20 cellular contexts compared by ENCODE assay signal in genomic region chr1:208525417-208525816, GRCh38.
"Had no signal": no experiment of that assay in that cellular context is flagged by ENCODE, and none has a peak within 500 bp of the region (broad histone marks: within the 10 kb centered on the region; RNA-seq: fewer than 3 reads in every experiment).

No MANE protein-coding gene starts in this region.

- DNase-seq: activated CD4-positive, alpha-beta T cell treated with anti-CD3 and anti-CD28 coated beads, Interleukin-2, amount 10 ng/mL, durations not matched to agents 24 days and 14 days; activated CD4-positive, CD25-positive, alpha-beta regulatory T cell; activated CD8-positive, alpha-beta memory T cell treated with anti-CD3 and anti-CD28 coated beads, Interleukin-2, amount 50 U/mL, for 4 hours; activated CD8-positive, alpha-beta T cell treated with anti-CD3 and anti-CD28 coated beads, Interleukin-2, amount 10 ng/mL, durations not matched to agents 7 days and 5 days; activated gamma-delta T cell; activated T-cell treated with anti-CD3 and anti-CD28 coated beads, Interleukin-2, amount 50 U/mL, for 72 hours; cortex of kidney; effector CD4-positive, alpha-beta T cell; lower lobe of right lung; midbrain; pancreas; stimulated activated CD4-positive, alpha-beta T cell treated with anti-CD3 and anti-CD28 coated beads, Interleukin-2, amount 100 ng/mL, for 48 hours; stimulated activated naive B cell treated with anti-CD40 and anti-IgM and Interleukin-4, amounts not matched to agents 10 μg/mL and 1 μg/mL and 100 μg/mL, for 72 hours; T-helper 2 cell; uterus had no signal

- H3K9me3 ChIP-seq: body of pancreas, lower lobe of right lung, pancreas, thyroid gland, uterus had no signal

- H3K4me3 ChIP-seq: body of pancreas, lower lobe of right lung, neural progenitor cell, pancreas, thyroid gland, uterus had no signal

- H3K27ac ChIP-seq: body of pancreas, foreskin keratinocyte, lower lobe of right lung, neural progenitor cell, pancreas, thyroid gland, uterus had no signal

- H3K36me3 ChIP-seq: lower lobe of right lung, neural progenitor cell, pancreas, thyroid gland, uterus had no signal

- ATAC-seq: activated CD8-positive, alpha-beta T cell treated with anti-CD3 and anti-CD28 coated beads, Interleukin-2, amount 10 ng/mL, durations not matched to agents 7 days and 5 days; activated naive CD4-positive, alpha-beta T cell treated with anti-CD3 and anti-CD28 coated beads, Interleukin-2, amount 50 U/mL, for 72 hours; activated T-cell treated with anti-CD3 and anti-CD28 coated beads, Interleukin-2, amount 50 U/mL, for 72 hours; body of pancreas; foreskin keratinocyte; lower lobe of right lung; stimulated activated naive B cell treated with anti-CD40 and anti-IgM and Interleukin-4, amounts not matched to agents 10 μg/mL and 1 μg/mL and 100 μg/mL, for 72 hours had no signal

- H3K4me1 ChIP-seq: body of pancreas, lower lobe of right lung, pancreas, uterus had no signal

- H2AFZ ChIP-seq: neural progenitor cell had no signal

- H3K4me2 ChIP-seq: neural progenitor cell had no signal

- H3K27me3 ChIP-seq: body of pancreas, foreskin keratinocyte, neural progenitor cell, pancreas, thyroid gland, uterus had no signal

- H3K9ac ChIP-seq: neural progenitor cell had no signal
